1 cellular context compared by ENCODE assay signal in genomic region chr9:125706661-125707539, GRCh38.
TF ChIP-seq lines count a peak whose summit lies in the region.

Gene MAPKAP1, minus strand, starts transcription at chr9:125707208. Its CDS starts 34,634 bp downstream, at chr9:125672574.

TF ChIP-seq in HepG2, 621 proteins besides CTCF, POLR2A, EP300 and RAD21 (continued from another document and continues in another):
- TF ChIP-seq USF2 (IDR thresholded peaks at IDR 0.05; ENCODE audit: low read depth, low read length) (no peak), USF2 (CRISPR knock-in tag; IDR thresholded peaks at IDR 0.05; ENCODE audit: borderline replicate concordance) (no peak), ZNF207 (IDR thresholded peaks at IDR 0.05; ENCODE audit: borderline replicate concordance) (no peak), SYNCRIP (IDR thresholded peaks at IDR 0.05; ENCODE audit: insufficient read depth, low read depth, low read length) (no peak), ZNF451 (CRISPR knock-in tag; IDR thresholded peaks at IDR 0.05) (peak; percentile 72; the same call in 1 of the 2 replicates), PHF21A (CRISPR knock-in tag; IDR thresholded peaks at IDR 0.05) (0 out of 2 replicates have a peak, but pooled peaks have one; percentile 53), TCF7 (IDR thresholded peaks at IDR 0.05; ENCODE audit: low read depth) (no peak), KLF13 (CRISPR knock-in tag; IDR thresholded peaks at IDR 0.05) (no peak), ZNF577 (CRISPR knock-in tag; IDR thresholded peaks at IDR 0.05; ENCODE audit: borderline replicate concordance, low read depth) (no peak), SAP130 (CRISPR knock-in tag; IDR thresholded peaks at IDR 0.05; ENCODE audit: low read depth) (peak; percentile 88), ZNF513 (CRISPR knock-in tag; conservative IDR thresholded peaks at IDR 0.05) (no peak), ZKSCAN1 (IDR thresholded peaks at IDR 0.05; ENCODE audit: low read length) (no peak), IRF1 (CRISPR knock-in tag; IDR thresholded peaks at IDR 0.05; ENCODE audit: low read depth) (no peak), DZIP1 (CRISPR knock-in tag; IDR thresholded peaks at IDR 0.05) (no peak), NR2F6 (IDR thresholded peaks at IDR 0.05) (no peak), NR2F6 (CRISPR knock-in tag; IDR thresholded peaks at IDR 0.05) (no peak), NFYC (CRISPR knock-in tag; IDR thresholded peaks at IDR 0.05) (no peak), ZNF205 (CRISPR knock-in tag; IDR thresholded peaks at IDR 0.05) (no peak), GPBP1L1 (CRISPR knock-in tag; IDR thresholded peaks at IDR 0.05) (no peak), ESRRA (CRISPR knock-in tag; IDR thresholded peaks at IDR 0.05; ENCODE audit: low read depth) (0 out of 2 replicates have a peak, but pooled peaks have one; percentile 29), MIER3 (CRISPR knock-in tag; IDR thresholded peaks at IDR 0.05; ENCODE audit: borderline replicate concordance) (no peak), NONO (IDR thresholded peaks at IDR 0.05) (no peak), NONO (CRISPR knock-in tag; conservative IDR thresholded peaks at IDR 0.05) (peak; percentile 84), HDAC2 (CRISPR knock-in tag; IDR thresholded peaks at IDR 0.05) (peak; percentile 62), ZNF550 (CRISPR knock-in tag; IDR thresholded peaks at IDR 0.05; ENCODE audit: borderline replicate concordance) (no peak), ZNF747 (CRISPR knock-in tag; IDR thresholded peaks at IDR 0.05; ENCODE audit: borderline replicate concordance) (peak; percentile 44; the same call in 1 of the 2 replicates), RFX3 (CRISPR knock-in tag; IDR thresholded peaks at IDR 0.05) (no peak), ZNF781 (CRISPR knock-in tag; IDR thresholded peaks at IDR 0.05; ENCODE audit: borderline replicate concordance, not compliant biosample characterization) (no peak), ZNF614 (CRISPR knock-in tag; IDR thresholded peaks at IDR 0.05; ENCODE audit: borderline replicate concordance) (peak; percentile 91; the same call in 1 of the 2 replicates), ZNF674 (CRISPR knock-in tag; IDR thresholded peaks at IDR 0.05; ENCODE audit: low read depth) (no peak)
- TF ChIP-seq, protein P1, sequence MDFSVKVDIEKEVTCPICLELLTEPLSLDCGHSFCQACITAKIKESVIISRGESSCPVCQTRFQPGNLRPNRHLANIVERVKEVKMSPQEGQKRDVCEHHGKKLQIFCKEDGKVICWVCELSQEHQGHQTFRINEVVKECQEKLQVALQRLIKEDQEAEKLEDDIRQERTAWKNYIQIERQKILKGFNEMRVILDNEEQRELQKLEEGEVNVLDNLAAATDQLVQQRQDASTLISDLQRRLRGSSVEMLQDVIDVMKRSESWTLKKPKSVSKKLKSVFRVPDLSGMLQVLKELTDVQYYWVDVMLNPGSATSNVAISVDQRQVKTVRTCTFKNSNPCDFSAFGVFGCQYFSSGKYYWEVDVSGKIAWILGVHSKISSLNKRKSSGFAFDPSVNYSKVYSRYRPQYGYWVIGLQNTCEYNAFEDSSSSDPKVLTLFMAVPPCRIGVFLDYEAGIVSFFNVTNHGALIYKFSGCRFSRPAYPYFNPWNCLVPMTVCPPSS (IDR thresholded peaks at IDR 0.05) = no peak
- TF ChIP-seq, protein P2, sequence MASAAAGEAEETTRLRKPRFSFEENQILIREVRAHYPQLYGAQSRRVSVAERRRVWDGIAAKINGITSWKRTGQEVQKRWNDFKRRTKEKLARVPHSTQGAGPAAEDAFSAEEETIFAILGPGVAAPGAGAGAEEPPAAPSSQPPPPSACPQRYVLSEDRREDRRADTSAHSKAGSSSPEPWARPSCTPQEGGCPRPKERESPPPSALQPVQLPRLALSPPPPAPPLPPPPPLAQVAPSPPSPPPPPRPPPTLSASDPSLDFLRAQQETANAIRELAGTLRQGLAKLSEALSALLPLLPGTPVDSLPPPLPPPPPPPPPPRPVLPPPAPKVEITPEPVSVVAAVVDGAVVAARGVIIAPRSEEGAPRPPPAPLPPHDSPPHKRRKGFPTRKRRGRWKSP (CRISPR knock-in tag; IDR thresholded peaks at IDR 0.05) = no peak
- TF ChIP-seq, protein P3, sequence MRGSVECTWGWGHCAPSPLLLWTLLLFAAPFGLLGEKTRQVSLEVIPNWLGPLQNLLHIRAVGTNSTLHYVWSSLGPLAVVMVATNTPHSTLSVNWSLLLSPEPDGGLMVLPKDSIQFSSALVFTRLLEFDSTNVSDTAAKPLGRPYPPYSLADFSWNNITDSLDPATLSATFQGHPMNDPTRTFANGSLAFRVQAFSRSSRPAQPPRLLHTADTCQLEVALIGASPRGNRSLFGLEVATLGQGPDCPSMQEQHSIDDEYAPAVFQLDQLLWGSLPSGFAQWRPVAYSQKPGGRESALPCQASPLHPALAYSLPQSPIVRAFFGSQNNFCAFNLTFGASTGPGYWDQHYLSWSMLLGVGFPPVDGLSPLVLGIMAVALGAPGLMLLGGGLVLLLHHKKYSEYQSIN (CRISPR knock-in tag; IDR thresholded peaks at IDR 0.05; ENCODE audit: borderline replicate concordance) = no peak
- TF ChIP-seq, protein P4, sequence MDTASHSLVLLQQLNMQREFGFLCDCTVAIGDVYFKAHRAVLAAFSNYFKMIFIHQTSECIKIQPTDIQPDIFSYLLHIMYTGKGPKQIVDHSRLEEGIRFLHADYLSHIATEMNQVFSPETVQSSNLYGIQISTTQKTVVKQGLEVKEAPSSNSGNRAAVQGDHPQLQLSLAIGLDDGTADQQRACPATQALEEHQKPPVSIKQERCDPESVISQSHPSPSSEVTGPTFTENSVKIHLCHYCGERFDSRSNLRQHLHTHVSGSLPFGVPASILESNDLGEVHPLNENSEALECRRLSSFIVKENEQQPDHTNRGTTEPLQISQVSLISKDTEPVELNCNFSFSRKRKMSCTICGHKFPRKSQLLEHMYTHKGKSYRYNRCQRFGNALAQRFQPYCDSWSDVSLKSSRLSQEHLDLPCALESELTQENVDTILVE (CRISPR knock-in tag; IDR thresholded peaks at IDR 0.05) = peak; percentile 49; the same call in 1 of the 2 replicates
- TF ChIP-seq, protein P5, sequence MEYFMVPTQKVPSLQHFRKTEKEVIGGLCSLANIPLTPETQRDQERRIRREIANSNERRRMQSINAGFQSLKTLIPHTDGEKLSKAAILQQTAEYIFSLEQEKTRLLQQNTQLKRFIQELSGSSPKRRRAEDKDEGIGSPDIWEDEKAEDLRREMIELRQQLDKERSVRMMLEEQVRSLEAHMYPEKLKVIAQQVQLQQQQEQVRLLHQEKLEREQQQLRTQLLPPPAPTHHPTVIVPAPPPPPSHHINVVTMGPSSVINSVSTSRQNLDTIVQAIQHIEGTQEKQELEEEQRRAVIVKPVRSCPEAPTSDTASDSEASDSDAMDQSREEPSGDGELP (IDR thresholded peaks at IDR 0.05; ENCODE audit: borderline replicate concordance, low read depth) = no peak; the same call in 1 of the 2 replicates
- TF ChIP-seq, protein P6, sequence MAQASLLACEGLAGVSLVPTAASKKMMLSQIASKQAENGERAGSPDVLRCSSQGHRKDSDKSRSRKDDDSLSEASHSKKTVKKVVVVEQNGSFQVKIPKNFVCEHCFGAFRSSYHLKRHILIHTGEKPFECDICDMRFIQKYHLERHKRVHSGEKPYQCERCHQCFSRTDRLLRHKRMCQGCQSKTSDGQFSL (CRISPR knock-in tag; IDR thresholded peaks at IDR 0.05) = no peak
- TF ChIP-seq, protein P7, sequence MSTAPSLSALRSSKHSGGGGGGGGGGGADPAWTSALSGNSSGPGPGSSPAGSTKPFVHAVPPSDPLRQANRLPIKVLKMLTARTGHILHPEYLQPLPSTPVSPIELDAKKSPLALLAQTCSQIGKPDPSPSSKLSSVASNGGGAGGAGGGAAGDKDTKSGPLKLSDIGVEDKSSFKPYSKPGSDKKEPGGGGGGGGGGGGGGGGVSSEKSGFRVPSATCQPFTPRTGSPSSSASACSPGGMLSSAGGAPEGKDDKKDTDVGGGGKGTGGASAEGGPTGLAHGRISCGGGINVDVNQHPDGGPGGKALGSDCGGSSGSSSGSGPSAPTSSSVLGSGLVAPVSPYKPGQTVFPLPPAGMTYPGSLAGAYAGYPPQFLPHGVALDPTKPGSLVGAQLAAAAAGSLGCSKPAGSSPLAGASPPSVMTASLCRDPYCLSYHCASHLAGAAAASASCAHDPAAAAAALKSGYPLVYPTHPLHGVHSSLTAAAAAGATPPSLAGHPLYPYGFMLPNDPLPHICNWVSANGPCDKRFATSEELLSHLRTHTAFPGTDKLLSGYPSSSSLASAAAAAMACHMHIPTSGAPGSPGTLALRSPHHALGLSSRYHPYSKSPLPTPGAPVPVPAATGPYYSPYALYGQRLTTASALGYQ (CRISPR knock-in tag; IDR thresholded peaks at IDR 0.05) = 0 out of 2 replicates have a peak, but pooled peaks have one; percentile 37
- TF ChIP-seq, protein P8, sequence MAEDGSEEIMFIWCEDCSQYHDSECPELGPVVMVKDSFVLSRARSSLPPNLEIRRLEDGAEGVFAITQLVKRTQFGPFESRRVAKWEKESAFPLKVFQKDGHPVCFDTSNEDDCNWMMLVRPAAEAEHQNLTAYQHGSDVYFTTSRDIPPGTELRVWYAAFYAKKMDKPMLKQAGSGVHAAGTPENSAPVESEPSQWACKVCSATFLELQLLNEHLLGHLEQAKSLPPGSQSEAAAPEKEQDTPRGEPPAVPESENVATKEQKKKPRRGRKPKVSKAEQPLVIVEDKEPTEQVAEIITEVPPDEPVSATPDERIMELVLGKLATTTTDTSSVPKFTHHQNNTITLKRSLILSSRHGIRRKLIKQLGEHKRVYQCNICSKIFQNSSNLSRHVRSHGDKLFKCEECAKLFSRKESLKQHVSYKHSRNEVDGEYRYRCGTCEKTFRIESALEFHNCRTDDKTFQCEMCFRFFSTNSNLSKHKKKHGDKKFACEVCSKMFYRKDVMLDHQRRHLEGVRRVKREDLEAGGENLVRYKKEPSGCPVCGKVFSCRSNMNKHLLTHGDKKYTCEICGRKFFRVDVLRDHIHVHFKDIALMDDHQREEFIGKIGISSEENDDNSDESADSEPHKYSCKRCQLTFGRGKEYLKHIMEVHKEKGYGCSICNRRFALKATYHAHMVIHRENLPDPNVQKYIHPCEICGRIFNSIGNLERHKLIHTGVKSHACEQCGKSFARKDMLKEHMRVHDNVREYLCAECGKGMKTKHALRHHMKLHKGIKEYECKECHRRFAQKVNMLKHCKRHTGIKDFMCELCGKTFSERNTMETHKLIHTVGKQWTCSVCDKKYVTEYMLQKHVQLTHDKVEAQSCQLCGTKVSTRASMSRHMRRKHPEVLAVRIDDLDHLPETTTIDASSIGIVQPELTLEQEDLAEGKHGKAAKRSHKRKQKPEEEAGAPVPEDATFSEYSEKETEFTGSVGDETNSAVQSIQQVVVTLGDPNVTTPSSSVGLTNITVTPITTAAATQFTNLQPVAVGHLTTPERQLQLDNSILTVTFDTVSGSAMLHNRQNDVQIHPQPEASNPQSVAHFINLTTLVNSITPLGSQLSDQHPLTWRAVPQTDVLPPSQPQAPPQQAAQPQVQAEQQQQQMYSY (CRISPR knock-in tag; IDR thresholded peaks at IDR 0.05) = no peak
